26 cellular contexts compared by ENCODE assay signal in genomic region chr17:9322298-9322697, GRCh38.
A peak's percentile ranks its signal among the peaks of the same experiment; 100 is the strongest.
DNase-seq lines count a peak whose midpoint lies in the region; ATAC-seq, FAIRE-seq and TF ChIP-seq lines count a peak whose summit lies in the region.
"Had no signal": no experiment of that assay in that cellular context is flagged by ENCODE, and none has a peak within 500 bp of the region (broad histone marks: within the 10 kb centered on the region; RNA-seq: fewer than 3 reads in every experiment).

No MANE protein-coding gene starts in this region.

- CTCF ChIA-PET in HepG2 (lab: Yijun Ruan, JAX; ENCODE audit: low intra/inter-chr PET ratio, low total read pairs): interaction anchor here (0.8 kb wide), 1 partner anchor 199 kb away, joined by 3 read pairs; no protein-coding TSS in a partner anchor

- TF ChIP-seq RAD21 in HepG2 (CRISPR knock-in tag; IDR thresholded peaks at IDR 0.05): no peak

- in situ Hi-C loops in brain microvascular endothelial cell (cut with HindIII; ENCODE audit: low pct_ligation_motif_present, low sequenced_read_pairs): no loop called here
- in situ Hi-C loops in HepG2 (cut with HindIII; ENCODE audit: extremely low pct_ligation_motif_present, low pct_unique_long_range_greater_than_20kb): no loop called here

- peak overlapping the region; percentile 52; the same call in 1 of the 2 replicates for H3K4me2 ChIP-seq in HepG2 (ENCODE audit: low read depth, low read length)

- H3K27me3 ChIP-seq in brain microvascular endothelial cell (replicated peaks) (no peaks in the 10 kb centered on the region), HepG2 (ENCODE audit: control insufficient read depth in 1 of 2, insufficient read depth in 2 of 2, low read length in 2 of 2) (no peaks in the 10 kb centered on the region), esophagus muscularis mucosa (no peaks in the 10 kb centered on the region)
- H3K27me3 ChIP-seq: BE2C, Peyer's patch, transverse colon had no signal

- intact Hi-C loops in HepG2 (cut with micrococcal nuclease; ENCODE audit: unreplicated experiment): no loop called here
- intact Hi-C loops in left colon (cut with DNase I, micrococcal nuclease): no loop called here
- intact Hi-C loops in esophagus muscularis mucosa (cut with DNase I): no loop called here

- no peaks in the 10 kb centered on the region for H4K20me1 ChIP-seq in HepG2 (ENCODE audit: insufficient read depth, low read length)

- H3K4me3 ChIP-seq in brain microvascular endothelial cell (ENCODE audit: low read depth, low read length) (no peak overlapping the region), HepG2 (replicated peaks in 1 of 3; ENCODE audit: insufficient read depth in 1 of 3, low read depth in 2 of 3, low read length in 3 of 3) (no peak overlapping the region), esophagus muscularis mucosa (no peak overlapping the region)
- H3K4me3 ChIP-seq: lower lobe of right lung, Peyer's patch, prostate gland, transverse colon had no signal

- POLR2A ChIA-PET in HepG2 (lab: Yijun Ruan, JAX): no interaction called here

- no peaks in the 10 kb centered on the region for H3K79me2 ChIP-seq in HepG2 (ENCODE audit: insufficient read depth, low read length)

- no peak overlapping the region for H3K27ac ChIP-seq in brain microvascular endothelial cell
- H3K27ac ChIP-seq in HepG2 (ENCODE audit: extremely low read length, insufficient read depth, low read length): no peak overlapping the region
- H3K27ac ChIP-seq in esophagus muscularis mucosa (replicated peaks in 1 of 4): no peak overlapping the region
- H3K27ac ChIP-seq: HL-60, lower lobe of right lung, Peyer's patch, prostate gland, transverse colon had no signal

- 100% methylated on average over 1 of the region's 2 CpGs for WGBS in HepG2 (ENCODE audit: low lambda C conversion rate)
- 50% methylated on average over 2 of the region's 2 CpGs for WGBS in esophagus muscularis mucosa

- H3K36me3 ChIP-seq in brain microvascular endothelial cell (replicated peaks): no peaks in the 10 kb centered on the region
- H3K36me3 ChIP-seq in HepG2 (replicated peaks in 1 of 2; ENCODE audit: control insufficient read depth in 1 of 2, insufficient read depth in 2 of 2, low read length in 2 of 2): no peaks in the 10 kb centered on the region
- H3K36me3 ChIP-seq in esophagus muscularis mucosa: no peaks in the 10 kb centered on the region
- H3K36me3 ChIP-seq: BE2C, lower lobe of right lung, Peyer's patch, prostate gland, transverse colon had no signal

- H3K4me1 ChIP-seq in HepG2 (ENCODE audit: insufficient read depth, low read length) (peaks cover 20% of the 10 kb centered on the region), esophagus muscularis mucosa (no peaks in the 10 kb centered on the region)
- H3K4me1 ChIP-seq: BE2C, lower lobe of right lung, Peyer's patch, prostate gland, transverse colon had no signal

- peaks cover 6% of the 10 kb centered on the region; the same call in 1 of the 2 replicates for H3K9me3 ChIP-seq in HepG2 (ENCODE audit: low read length)
- peaks cover 0 to 9% (median 2%) of the 10 kb centered on the region in 4 donors for H3K9me3 ChIP-seq in esophagus muscularis mucosa
- H3K9me3 ChIP-seq: BE2C, Peyer's patch, prostate gland had no signal

- ATAC-seq in HepG2 (peak; percentile 80), left colon (no peak)
- no peak for ATAC-seq in activated CD4-positive, CD25-positive, alpha-beta regulatory T cell treated with anti-CD3 and anti-CD28 coated beads, Interleukin-2, amount 50 U/mL, for 24 hours
- ATAC-seq: activated CD8-positive, alpha-beta T cell treated with anti-CD3 and anti-CD28 coated beads for 36 hours; effector memory CD8-positive, alpha-beta T cell; lower lobe of right lung had no signal

- no peak for TF ChIP-seq POLR2A in HepG2 (IDR thresholded peaks at IDR 0.05; ENCODE audit: insufficient read depth in 1 of 2, low read depth in 2 of 2, low read length in 2 of 2)
- no peak for TF ChIP-seq POLR2A in esophagus muscularis mucosa (IDR thresholded peaks at IDR 0.05; ENCODE audit: low read depth)

- FAIRE-seq in HepG2 (lab: Jason Lieb, UNC): peak; percentile 15
- FAIRE-seq: keratinocyte had no signal

- TF ChIP-seq EP300 in HepG2 (IDR thresholded peaks at IDR 0.05; ENCODE audit: low read depth in 2 of 2, low read length in 2 of 2) (no peak), HepG2 (CRISPR knock-in tag; IDR thresholded peaks at IDR 0.05; ENCODE audit: borderline replicate concordance) (no peak), esophagus muscularis mucosa (IDR thresholded peaks at IDR 0.05) (no peak)

- TF ChIP-seq CTCF in brain microvascular endothelial cell (IDR thresholded peaks at IDR 0.05; ENCODE audit: low read depth, low read length, missing control alignments) (peak; percentile 54), HepG2 (CRISPR knock-in tag; IDR thresholded peaks at IDR 0.05) (peak; percentile 55), esophagus muscularis mucosa (IDR thresholded peaks at IDR 0.05) (no peak)

- BruUV-seq in HepG2 (replicated peaks; lab: Mats Ljungman, UMichigan): no TSS peak

- DNase-seq in NCI-H2227 (lab: John Stamatoyannopoulos, UW; ENCODE audit: unreplicated experiment): peak; percentile 11
- no peak for DNase-seq in NCI-H2227 treated with DMSO at 0.1 percent for 48 hours (lab: John Stamatoyannopoulos, UW)
- DNase-seq in brain microvascular endothelial cell: no peak
- DNase-seq in HepG2 (ENCODE audit: low spot score): no peak
- DNase-seq in stimulated activated CD4-positive, alpha-beta T cell treated with anti-CD3 and anti-CD28 coated beads, Interleukin-15, amount 100 ng/mL, for 24 hours: no peak
- DNase-seq in left colon: no peak
- no peak for DNase-seq in esophagus muscularis mucosa (ENCODE audit: extremely low spot score)
- DNase-seq: activated CD8-positive, alpha-beta T cell treated with anti-CD3 and anti-CD28 coated beads for 36 hours; activated gamma-delta T cell; activated T-cell treated with anti-CD3 and anti-CD28 coated beads, Interleukin-2, amount 50 U/mL, for 1 hour; BE2C; DMS53; effector memory CD8-positive, alpha-beta T cell; GDM1; HCEC 1CT; lower lobe of right lung; NCI-H1105; NCI-H2029 treated with DMSO at 0.1 percent for 48 hours; NCI-H510A; Peyer's patch; SIG-M5; transverse colon had no signal

- H2AFZ ChIP-seq in HepG2 (ENCODE audit: low read length): no peak overlapping the region

- no peak overlapping the region for H3K9ac ChIP-seq in HepG2 (ENCODE audit: insufficient read depth, low read depth, low read length)

TF ChIP-seq in HepG2, 621 proteins besides CTCF, POLR2A, EP300 and RAD21:
- TF ChIP-seq HOXD1 (CRISPR knock-in tag; IDR thresholded peaks at IDR 0.05) (no peak), MATR3 (CRISPR knock-in tag; IDR thresholded peaks at IDR 0.05) (no peak), ZNF263 (CRISPR knock-in tag; IDR thresholded peaks at IDR 0.05) (no peak), ZNF549 (CRISPR knock-in tag; IDR thresholded peaks at IDR 0.05) (no peak), MIER3 (CRISPR knock-in tag; IDR thresholded peaks at IDR 0.05; ENCODE audit: borderline replicate concordance) (no peak), U2AF1 (optimal IDR thresholded peaks at IDR 0.05; ENCODE audit: low read depth, low read length) (no peak), STAG1 (CRISPR knock-in tag; IDR thresholded peaks at IDR 0.05) (peak; percentile 17; the same call in 1 of the 2 replicates)
- TF ChIP-seq, protein P1, sequence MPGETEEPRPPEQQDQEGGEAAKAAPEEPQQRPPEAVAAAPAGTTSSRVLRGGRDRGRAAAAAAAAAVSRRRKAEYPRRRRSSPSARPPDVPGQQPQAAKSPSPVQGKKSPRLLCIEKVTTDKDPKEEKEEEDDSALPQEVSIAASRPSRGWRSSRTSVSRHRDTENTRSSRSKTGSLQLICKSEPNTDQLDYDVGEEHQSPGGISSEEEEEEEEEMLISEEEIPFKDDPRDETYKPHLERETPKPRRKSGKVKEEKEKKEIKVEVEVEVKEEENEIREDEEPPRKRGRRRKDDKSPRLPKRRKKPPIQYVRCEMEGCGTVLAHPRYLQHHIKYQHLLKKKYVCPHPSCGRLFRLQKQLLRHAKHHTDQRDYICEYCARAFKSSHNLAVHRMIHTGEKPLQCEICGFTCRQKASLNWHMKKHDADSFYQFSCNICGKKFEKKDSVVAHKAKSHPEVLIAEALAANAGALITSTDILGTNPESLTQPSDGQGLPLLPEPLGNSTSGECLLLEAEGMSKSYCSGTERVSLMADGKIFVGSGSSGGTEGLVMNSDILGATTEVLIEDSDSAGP (CRISPR knock-in tag; IDR thresholded peaks at IDR 0.05; ENCODE audit: borderline replicate concordance): peak; percentile 90

Comparison
In these comparisons a context has a peak if more than half of its experiments do, and no peak if none do; other contexts are left out.
1. CTCF ChIP-seq: peak in brain microvascular endothelial cell (single experiment) and HepG2 (single experiment); none in esophagus muscularis mucosa (0 of 3).